In the genomic region with DNA sequence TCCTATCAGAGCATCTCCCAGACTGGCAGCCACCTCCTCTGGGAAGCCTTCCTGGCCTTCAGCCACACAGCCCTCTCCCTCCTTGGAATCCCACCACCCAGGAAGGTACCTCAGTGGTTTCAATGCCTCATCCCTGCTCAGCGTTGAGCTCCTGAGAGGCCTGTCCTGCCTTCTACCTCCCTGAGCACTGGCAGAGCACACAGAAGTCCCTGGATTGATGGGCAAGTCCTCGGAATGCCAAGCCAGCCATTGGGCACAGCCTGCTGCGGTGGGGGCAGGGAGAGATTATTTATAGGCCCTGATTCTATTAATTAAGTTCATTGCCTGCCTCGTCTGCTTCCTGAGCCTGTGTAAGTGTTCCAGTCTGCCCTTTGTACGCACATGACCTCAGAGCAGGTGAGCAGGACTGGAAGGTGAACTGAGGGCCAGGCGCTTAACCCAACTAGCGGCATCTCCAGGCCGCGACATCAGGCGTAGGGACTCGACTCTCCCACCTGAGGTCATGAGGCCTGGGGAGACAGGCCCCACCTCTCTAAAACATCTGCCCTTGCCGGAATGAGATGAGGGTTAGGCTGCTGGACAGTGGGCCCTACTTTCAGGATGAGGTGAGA, we compare ENCODE assay signal across 24 cellular contexts.
A peak's percentile ranks its signal among the peaks of the same experiment; 100 is the strongest.
DNase-seq lines count a peak whose midpoint lies in the region; ATAC-seq, FAIRE-seq and TF ChIP-seq lines count a peak whose summit lies in the region.
"Had no signal": no experiment of that assay in that cellular context is flagged by ENCODE, and none has a peak within 500 bp of the region (broad histone marks: within the 10 kb centered on the region; RNA-seq: fewer than 3 reads in every experiment).

No MANE protein-coding gene starts in this region.

- H3K4ac ChIP-seq in H1 (replicated peaks; ENCODE audit: insufficient read length, low read depth, low read length), result no peak overlapping the region

- H3K4me1 ChIP-seq in HEK293 (ENCODE audit: control insufficient read depth, insufficient read depth, low read length) (no peaks in the 10 kb centered on the region), H1 (replicated peaks in 1 of 4; ENCODE audit: control insufficient read depth in 3 of 4, insufficient read depth in 4 of 4, low read length in 3 of 4) (peaks cover 0 to 26% (median 15%) of the 10 kb centered on the region in 4 experiments; a peak in 6 of 7 replicates)

- H3K18ac ChIP-seq in H1 (ENCODE audit: extremely low read depth, low read length), result no peak overlapping the region; the same call in 1 of the 2 replicates

- peaks cover 7% of the 10 kb centered on the region for H3K27me3 Mint-ChIP-seq in activated T-cell treated with anti-CD3 and anti-CD28 coated beads, Interleukin-2, amount 50 U/mL, for 72 hours (ENCODE audit: low read depth)
- no peaks in the 10 kb centered on the region for H3K27me3 Mint-ChIP-seq in activated T-cell treated with anti-CD3 and anti-CD28 coated beads, Interleukin-2, amount 50 U/mL, for 24 hours
- H3K27me3 Mint-ChIP-seq in progenitor cell of endocrine pancreas, result peaks cover 5% of the 10 kb centered on the region
- no peaks in the 10 kb centered on the region for H3K27me3 Mint-ChIP-seq in activated CD4-positive, alpha-beta memory T cell treated with anti-CD3 and anti-CD28 coated beads, Interleukin-2, amount 10 ng/mL, durations not matched to agents 7 days and 5 days
- H3K27me3 Mint-ChIP-seq: IgD-negative memory B cell had no signal

- H3K36me3 ChIP-seq in HEK293 (ENCODE audit: control insufficient read depth in 2 of 2, insufficient read depth in 1 of 2, low read length in 2 of 2) (no peaks in the 10 kb centered on the region), H1 (ENCODE audit: control insufficient read depth in 2 of 4, insufficient read depth in 4 of 4, low read length in 3 of 4) (no peaks in the 10 kb centered on the region)
- H3K36me3 ChIP-seq: lower lobe of right lung had no signal

- POLR2A ChIA-PET in HEK293 (lab: Yijun Ruan, JAX) (no interaction called here), H1 (lab: Charles Lee; ENCODE audit: partially characterized antibody) (no interaction called here)
- POLR2A ChIA-PET in activated CD4-positive, alpha-beta memory T cell treated with anti-CD3 and anti-CD28 coated beads, Interleukin-2, amount 10 ng/mL, durations not matched to agents 7 days and 5 days (lab: Charles Lee), result no interaction called here

- FAIRE-seq in H1 (lab: Jason Lieb, UNC), result no peak
- FAIRE-seq: D721Med, RCC 7860 had no signal

- no peaks in the 10 kb centered on the region for H3K9me3 Mint-ChIP-seq in activated T-cell treated with anti-CD3 and anti-CD28 coated beads, Interleukin-2, amount 50 U/mL, for 72 hours
- H3K9me3 Mint-ChIP-seq in activated T-cell treated with anti-CD3 and anti-CD28 coated beads, Interleukin-2, amount 50 U/mL, for 24 hours, result no peaks in the 10 kb centered on the region
- H3K9me3 Mint-ChIP-seq in progenitor cell of endocrine pancreas (ENCODE audit: low read depth), result no peaks in the 10 kb centered on the region
- H3K9me3 Mint-ChIP-seq in activated CD4-positive, alpha-beta memory T cell treated with anti-CD3 and anti-CD28 coated beads, Interleukin-2, amount 10 ng/mL, durations not matched to agents 7 days and 5 days, result no peaks in the 10 kb centered on the region
- H3K9me3 Mint-ChIP-seq: activated naive CD4-positive, alpha-beta T cell treated with anti-CD3 and anti-CD28 coated beads, Interleukin-2, amount 10 ng/mL, durations not matched to agents 7 days and 5 days; IgD-negative memory B cell; T-helper 1 cell treated with Interleukin-12 subunit alpha and Interleukin-12 subunit beta and Interleukin-4 antibody, amounts not matched to agents 30 μg/mL and 1 μg/mL, for 36 hours had no signal

- H2BK120ac ChIP-seq in H1 (replicated peaks; ENCODE audit: low read depth, low read length), result no peak overlapping the region

- TF ChIP-seq RAD21 in H1 (IDR thresholded peaks at IDR 0.05 in 1 of 2, conservative IDR thresholded peaks at IDR 0.05 in 1 of 2; ENCODE audit: low read depth in 2 of 2, low read length in 2 of 2), result no peak

- H3K79me1 ChIP-seq in H1 (ENCODE audit: low read depth, low read length), result no peaks in the 10 kb centered on the region

- H3K4me3 ChIP-seq in HEK293 (ENCODE audit: low read depth, low read length) (no peak overlapping the region), H1 (ENCODE audit: extremely low read depth in 1 of 4, insufficient read depth in 2 of 4, low read depth in 3 of 4, low read length in 4 of 4) (no peak overlapping the region)
- H3K4me3 ChIP-seq: lower lobe of right lung had no signal

- no peaks in the 10 kb centered on the region for H3K36me3 Mint-ChIP-seq in activated T-cell treated with anti-CD3 and anti-CD28 coated beads, Interleukin-2, amount 50 U/mL, for 72 hours (ENCODE audit: insufficient read depth in 2 of 2)
- no peaks in the 10 kb centered on the region for H3K36me3 Mint-ChIP-seq in activated T-cell treated with anti-CD3 and anti-CD28 coated beads, Interleukin-2, amount 50 U/mL, for 24 hours (ENCODE audit: low read depth)
- H3K36me3 Mint-ChIP-seq in progenitor cell of endocrine pancreas (ENCODE audit: insufficient read depth), result no peaks in the 10 kb centered on the region
- no peaks in the 10 kb centered on the region for H3K36me3 Mint-ChIP-seq in activated CD4-positive, alpha-beta memory T cell treated with anti-CD3 and anti-CD28 coated beads, Interleukin-2, amount 10 ng/mL, durations not matched to agents 7 days and 5 days (ENCODE audit: low read depth)
- H3K36me3 Mint-ChIP-seq: activated naive CD4-positive, alpha-beta T cell treated with anti-CD3 and anti-CD28 coated beads, Interleukin-2, amount 10 ng/mL, durations not matched to agents 7 days and 5 days had no signal

- H3K4me3 Mint-ChIP-seq in activated T-cell treated with anti-CD3 and anti-CD28 coated beads, Interleukin-2, amount 50 U/mL, for 72 hours, result no peak overlapping the region
- H3K4me3 Mint-ChIP-seq in activated T-cell treated with anti-CD3 and anti-CD28 coated beads, Interleukin-2, amount 50 U/mL, for 24 hours, result no peak overlapping the region
- H3K4me3 Mint-ChIP-seq in progenitor cell of endocrine pancreas (ENCODE audit: low read depth), result no peak overlapping the region
- no peak overlapping the region for H3K4me3 Mint-ChIP-seq in activated CD4-positive, alpha-beta memory T cell treated with anti-CD3 and anti-CD28 coated beads, Interleukin-2, amount 10 ng/mL, durations not matched to agents 7 days and 5 days
- H3K4me3 Mint-ChIP-seq: activated naive CD4-positive, alpha-beta T cell treated with anti-CD3 and anti-CD28 coated beads, Interleukin-2, amount 10 ng/mL, durations not matched to agents 7 days and 5 days; T-helper 1 cell treated with Interleukin-12 subunit alpha and Interleukin-12 subunit beta and Interleukin-4 antibody, amounts not matched to agents 30 μg/mL and 1 μg/mL, for 36 hours had no signal

- no peak overlapping the region for H2AFZ ChIP-seq in H1 (ENCODE audit: low read length)

- TF ChIP-seq EP300 in H1 (IDR thresholded peaks at IDR 0.05; ENCODE audit: borderline replicate concordance in 1 of 2, low read depth in 2 of 2, low read length in 2 of 2), result no peak

- H3K4me2 ChIP-seq in H1 (ENCODE audit: insufficient read depth in 1 of 2, low read depth in 2 of 2, low read length in 2 of 2), result no peak overlapping the region

- H3K79me2 ChIP-seq in H1 (ENCODE audit: control insufficient read depth in 1 of 2, insufficient read depth in 2 of 2, low read length in 2 of 2), result no peaks in the 10 kb centered on the region

- TF ChIP-seq POLR2A in H1 (IDR thresholded peaks at IDR 0.05; ENCODE audit: control extremely low read depth in 1 of 2, low read depth in 2 of 2, low read length in 2 of 2), result no peak

- WGBS in H1 (ENCODE audit: extremely low coverage in 1 of 2, insufficient coverage in 1 of 2, insufficient read length in 1 of 2, insufficient replicate concordance in 2 of 2, low coverage in 1 of 2, low lambda C conversion rate in 2 of 2, missing lambda C conversion rate in 1 of 2), 2 experiments, result 94% methylated on average over 12 of the region's 12 CpGs; no CpG with 5 or more reads in 1 of the 2 experiments

- no peak overlapping the region for H3K14ac ChIP-seq in H1 (ENCODE audit: insufficient read length)

- H3K9ac ChIP-seq in H1 (replicated peaks in 1 of 4; ENCODE audit: extremely low read depth in 1 of 4, low read depth in 3 of 4, low read length in 3 of 4), result no peak overlapping the region

- H3K27ac Mint-ChIP-seq in activated T-cell treated with anti-CD3 and anti-CD28 coated beads, Interleukin-2, amount 50 U/mL, for 72 hours, result peak overlapping the region; percentile 30
- H3K27ac Mint-ChIP-seq in activated T-cell treated with anti-CD3 and anti-CD28 coated beads, Interleukin-2, amount 50 U/mL, for 24 hours, result no peak overlapping the region
- peak overlapping the region; percentile 45 for H3K27ac Mint-ChIP-seq in progenitor cell of endocrine pancreas
- no peak overlapping the region for H3K27ac Mint-ChIP-seq in activated CD4-positive, alpha-beta memory T cell treated with anti-CD3 and anti-CD28 coated beads, Interleukin-2, amount 10 ng/mL, durations not matched to agents 7 days and 5 days
- H3K27ac Mint-ChIP-seq: activated naive CD4-positive, alpha-beta T cell treated with anti-CD3 and anti-CD28 coated beads, Interleukin-2, amount 10 ng/mL, durations not matched to agents 7 days and 5 days; T-helper 1 cell treated with Interleukin-12 subunit alpha and Interleukin-12 subunit beta and Interleukin-4 antibody, amounts not matched to agents 30 μg/mL and 1 μg/mL, for 36 hours had no signal

- H3K4me1 Mint-ChIP-seq in activated T-cell treated with anti-CD3 and anti-CD28 coated beads, Interleukin-2, amount 50 U/mL, for 72 hours (ENCODE audit: low read depth), result no peaks in the 10 kb centered on the region
- no peaks in the 10 kb centered on the region for H3K4me1 Mint-ChIP-seq in activated T-cell treated with anti-CD3 and anti-CD28 coated beads, Interleukin-2, amount 50 U/mL, for 24 hours (ENCODE audit: low read depth)
- peaks cover 22% of the 10 kb centered on the region for H3K4me1 Mint-ChIP-seq in progenitor cell of endocrine pancreas (ENCODE audit: low read depth)
- H3K4me1 Mint-ChIP-seq in activated CD4-positive, alpha-beta memory T cell treated with anti-CD3 and anti-CD28 coated beads, Interleukin-2, amount 10 ng/mL, durations not matched to agents 7 days and 5 days, result no peaks in the 10 kb centered on the region
- H3K4me1 Mint-ChIP-seq: activated naive CD4-positive, alpha-beta T cell treated with anti-CD3 and anti-CD28 coated beads, Interleukin-2, amount 10 ng/mL, durations not matched to agents 7 days and 5 days had no signal

- no peak overlapping the region; the same call in 1 of the 2 replicates for H4K8ac ChIP-seq in H1 (ENCODE audit: extremely low read depth, insufficient read depth, low read length)

- H2BK20ac ChIP-seq in H1 (ENCODE audit: low read length), result no peak overlapping the region

- no peak overlapping the region for H3K56ac ChIP-seq in H1 (replicated peaks; ENCODE audit: insufficient read length, low read depth, low read length)

- DNase-seq in activated T-cell treated with anti-CD3 and anti-CD28 coated beads, Interleukin-2, amount 50 U/mL, for 72 hours, result no peak
- no peak for DNase-seq in activated T-cell treated with anti-CD3 and anti-CD28 coated beads, Interleukin-2, amount 50 U/mL, for 24 hours
- DNase-seq in H1 (ENCODE audit: low read depth in 1 of 2, low spot score in 2 of 2), result no peak
- DNase-seq in progenitor cell of endocrine pancreas (ENCODE audit: low spot score, unreplicated experiment), result no peak
- DNase-seq in activated CD4-positive, alpha-beta memory T cell treated with anti-CD3 and anti-CD28 coated beads, Interleukin-2, amount 10 ng/mL, durations not matched to agents 7 days and 5 days, result no peak
- DNase-seq: activated CD4-positive, alpha-beta T cell treated with anti-CD3 and anti-CD28 coated beads, Interleukin-2, amount 50 U/mL, for 48 hours; activated naive CD4-positive, alpha-beta T cell treated with anti-CD3 and anti-CD28 coated beads, Interleukin-2, amount 10 ng/mL, durations not matched to agents 7 days and 5 days; effector CD8-positive, alpha-beta T cell; foreskin melanocyte; hippocampal formation; lower lobe of right lung; NCI-H2081; NCI-H524; nucleus accumbens; retina had no signal

- 0 out of 2 replicates have a peak overlapping the region, but pooled peaks have one; percentile 61 for H2AK5ac ChIP-seq in H1 (ENCODE audit: low read depth, low read length)

- no peaks in the 10 kb centered on the region for H3K27me3 ChIP-seq in H1 (replicated peaks in 1 of 4; ENCODE audit: control insufficient read depth in 3 of 4, extremely low read depth in 1 of 4, insufficient read depth in 3 of 4, low read length in 3 of 4)

- H4K5ac ChIP-seq in H1 (ENCODE audit: insufficient read length, low read depth, low read length), result no peak overlapping the region

- H3K9me3 ChIP-seq in HEK293 (ENCODE audit: control insufficient read depth, insufficient read depth, low read depth, low read length), result no peaks in the 10 kb centered on the region
- H3K9me3 ChIP-seq in H1 (ENCODE audit: insufficient read depth in 2 of 2, low read depth in 1 of 2, low read length in 1 of 2), result no peaks in the 10 kb centered on the region
- H3K9me3 ChIP-seq: lower lobe of right lung had no signal

- H2BK12ac ChIP-seq in H1 (ENCODE audit: low read depth, low read length), result peak overlapping the region; percentile 68; the same call in 1 of the 2 replicates

- TF ChIP-seq CTCF in HEK293 (tag by site-specific recombination; IDR thresholded peaks at IDR 0.05), result no peak
- TF ChIP-seq CTCF in H1 (IDR thresholded peaks at IDR 0.05; ENCODE audit: control extremely low read depth in 1 of 3, insufficient read depth in 1 of 3, low read depth in 1 of 3, low read length in 3 of 3), result no peak
- TF ChIP-seq CTCF in progenitor cell of endocrine pancreas (IDR thresholded peaks at IDR 0.05; ENCODE audit: unreplicated experiment), result no peak

- H4K20me1 ChIP-seq in H1 (replicated peaks in 1 of 2; ENCODE audit: control insufficient read depth in 1 of 2, insufficient read depth in 2 of 2, low read length in 2 of 2), result no peaks in the 10 kb centered on the region

- no peak overlapping the region; the same call in 1 of the 2 replicates for H2BK15ac ChIP-seq in H1 (ENCODE audit: low read length)

- ATAC-seq in activated T-cell treated with anti-CD3 and anti-CD28 coated beads, Interleukin-2, amount 50 U/mL, for 72 hours (replicated peaks in 1 of 2), result no peak
- no peak for ATAC-seq in GM18907 (IDR thresholded peaks at IDR 0.05; ENCODE audit: unreplicated experiment)
- ATAC-seq in HG03045 (IDR thresholded peaks at IDR 0.05; ENCODE audit: unreplicated experiment), result no peak
- ATAC-seq: lower lobe of right lung had no signal

- H3K27ac ChIP-seq in HEK293 (ENCODE audit: extremely low read depth, low read depth, low read length), result no peak overlapping the region
- no peak overlapping the region for H3K27ac ChIP-seq in H1 (ENCODE audit: low read depth, low read length)
- H3K27ac ChIP-seq: C4-2B, HL-60, lower lobe of right lung had no signal

- CTCF ChIA-PET in HEK293 (lab: Yijun Ruan, JAX) (interaction anchor here (0.6 kb wide), 1 partner anchor 412 kb away, joined by 3 read pairs; no protein-coding TSS in a partner anchor), H1 (lab: Charles Lee; ENCODE audit: partially characterized antibody) (interaction anchor here (1.7 kb wide), 1 partner anchor 110 kb away, joined by 3 read pairs; no protein-coding TSS in a partner anchor)
- CTCF ChIA-PET in activated CD4-positive, alpha-beta memory T cell treated with anti-CD3 and anti-CD28 coated beads, Interleukin-2, amount 10 ng/mL, durations not matched to agents 7 days and 5 days (lab: Charles Lee), result no interaction called here

- H3K23me2 ChIP-seq in H1 (ENCODE audit: low read depth, low read length), result no peaks in the 10 kb centered on the region

- H4K91ac ChIP-seq in H1 (replicated peaks; ENCODE audit: insufficient read length, low read length), result peak overlapping the region; percentile 10

- 0 out of 2 replicates have a peak overlapping the region, but pooled peaks have one; percentile 35 for H2BK5ac ChIP-seq in H1 (ENCODE audit: low read depth, low read length)

- H3K23ac ChIP-seq in H1 (ENCODE audit: insufficient read length), result no peak overlapping the region

Comparison
In these comparisons a context has a peak if more than half of its experiments do, and no peak if none do; other contexts are left out.
1. H3K27ac Mint-ChIP-seq: peak in activated T-cell treated with anti-CD3 and anti-CD28 coated beads, Interleukin-2, amount 50 U/mL, for 72 hours (single experiment) and progenitor cell of endocrine pancreas (single experiment); none in activated T-cell treated with anti-CD3 and anti-CD28 coated beads, Interleukin-2, amount 50 U/mL, for 24 hours (single experiment) and activated CD4-positive, alpha-beta memory T cell treated with anti-CD3 and anti-CD28 coated beads, Interleukin-2, amount 10 ng/mL, durations not matched to agents 7 days and 5 days (single experiment).